ENCODE assay signal across 8 cellular contexts in genomic region chr19:49441210-49441959, GRCh38. TPM values are rescaled to one million over a fixed set of nuclear protein-coding genes. Genes with fewer than 3 reads are reported as not detected.
DNase-seq lines count a peak whose midpoint lies in the region; ATAC-seq, FAIRE-seq and TF ChIP-seq lines count a peak whose summit lies in the region.

SLC17A7 (minus strand) TSS chr19:49441527; CDS start chr19:49441379, 148 bp downstream.

- intact Hi-C loops in ascending aorta (cut with DNase I) (no loop called here), lower leg skin (cut with DNase I; ENCODE audit: low total_unique reads) (no loop called here), thyroid gland (cut with DNase I) (no loop called here)

- no peak for FAIRE-seq in GM12892 (lab: Jason Lieb, UNC)

- ATAC-seq in GM21717 (IDR thresholded peaks at IDR 0.05; ENCODE audit: unreplicated experiment) = no peak

- H3K9me3 ChIP-seq in ascending aorta (no peaks in the 10 kb centered on the region), thyroid gland (no peaks in the 10 kb centered on the region)

- H3K36me3 ChIP-seq in ascending aorta (no peaks in the 10 kb centered on the region), thyroid gland (no peaks in the 10 kb centered on the region)

- peak; percentile 69 for DNase-seq in GM12892 (ENCODE audit: insufficient read length)
- peak; percentile 88 for DNase-seq in NCI-H82 (lab: John Stamatoyannopoulos, UW)
- DNase-seq in ascending aorta (ENCODE audit: low spot score in 2 of 2) = peak in 1 of 2 donors; percentile 78
- peak; percentile 59 to 94 for DNase-seq in lower leg skin (ENCODE audit: low spot score in 2 of 2)
- no peak for DNase-seq in thyroid gland
- no peak for DNase-seq in NOMO-1 treated with dmso at 0.1 percent for 144 hours (lab: John Stamatoyannopoulos, UW; ENCODE audit: unreplicated experiment)
- no peak for DNase-seq in kidney glomerular epithelial cell (lab: John Stamatoyannopoulos, UW)

- no peak for TF ChIP-seq CTCF in ascending aorta (IDR thresholded peaks at IDR 0.05)
- no peak for TF ChIP-seq CTCF in lower leg skin (IDR thresholded peaks at IDR 0.05)
- no peak for TF ChIP-seq CTCF in thyroid gland (IDR thresholded peaks at IDR 0.05)

- WGBS in lower leg skin, 2 donors = 4% methylated on average over 27 to 29 of the region's 56 CpGs
- WGBS in thyroid gland, 2 donors = 8 to 9% methylated on average over 15 to 37 of the region's 56 CpGs

- peak within 1 kb of the TSS; percentile 36 to 66 for H3K27ac ChIP-seq in ascending aorta
- peak within 1 kb of the TSS in 2 of 3 donors; percentile 69 to 79 for H3K27ac ChIP-seq in thyroid gland

- peaks cover 17% of the 10 kb centered on the region for H3K27me3 ChIP-seq in ascending aorta
- H3K27me3 ChIP-seq in thyroid gland = peaks cover 9% of the 10 kb centered on the region

- H3K4me1 ChIP-seq in ascending aorta = no peaks in the 10 kb centered on the region
- peaks cover 0 to 7% of the 10 kb centered on the region in 2 donors for H3K4me1 ChIP-seq in thyroid gland

- H3K4me3 ChIP-seq in ascending aorta (peak within 1 kb of the TSS; percentile 42 to 75), lower leg skin (ENCODE audit: low read depth, poor library complexity, severe bottlenecking) (no peak within 1 kb of the TSS), thyroid gland (replicated peaks in 1 of 3) (no peak within 1 kb of the TSS)

- TF ChIP-seq POLR2A in GM12892 (IDR thresholded peaks at IDR 0.05; ENCODE audit: low read depth, low read length) = no peak
- TF ChIP-seq POLR2A in lower leg skin (IDR thresholded peaks at IDR 0.05) = no peak
- TF ChIP-seq POLR2A in thyroid gland (IDR thresholded peaks at IDR 0.05) = no peak

RNA-seq across cellular contexts. Expression of gene SLC17A7, which starts in this region (rescaled TPM):
- not detected for polyA plus RNA-seq in GM12892 (2012; ENCODE audit: missing spikeins)
- 15.4 TPM for total RNA-seq in ascending aorta
- total RNA-seq in lower leg skin = 1 to 10 TPM in 2 of 4 donors, under 1 TPM in 2; 0.38 to 1.4 (median 0.97) TPM
- 1 to 10 TPM in 3 of 4 donors, under 1 TPM in 1; 0.73 to 1.5 (median 1.3) TPM for total RNA-seq in thyroid gland

Comparison
In these comparisons a context has a peak if more than half of its experiments do, and no peak if none do; other contexts are left out.
1. DNase-seq: peak in GM12892 (single experiment), NCI-H82 (single experiment) and lower leg skin (2 of 2); none in thyroid gland (0 of 2), NOMO-1 treated with dmso at 0.1 percent for 144 hours (single experiment) and kidney glomerular epithelial cell (single experiment).
2. H3K4me3 ChIP-seq: peak in ascending aorta (2 of 2); none in lower leg skin (single experiment) and thyroid gland (0 of 3).